Comparison of ENCODE assay signal across 1 cellular context in the genomic region with DNA sequence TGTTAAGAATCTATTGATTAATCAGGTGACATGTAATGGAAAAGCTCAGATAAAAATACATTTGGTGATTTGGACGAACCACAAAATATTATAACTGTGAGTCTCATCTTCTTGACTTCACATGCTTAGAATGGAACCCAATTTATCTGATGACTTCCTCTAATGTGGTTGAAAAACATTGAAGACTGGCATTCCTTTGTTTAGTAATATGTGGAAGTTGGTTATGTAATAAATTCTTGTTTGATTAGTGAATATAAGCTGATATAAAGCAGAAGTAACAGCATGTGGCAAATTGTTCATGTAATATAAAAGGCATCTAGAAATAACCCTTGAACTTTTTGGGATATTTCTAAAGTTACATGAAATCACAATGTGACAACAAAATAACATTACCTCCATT.
A peak's percentile ranks its signal among the peaks of the same experiment; 100 is the strongest.
TF ChIP-seq lines count a peak whose summit lies in the region.

No MANE protein-coding gene starts in this region.

TF ChIP-seq in IMR-90, 13 proteins besides CTCF, POLR2A, EP300 and RAD21:
- TF ChIP-seq USF2 (IDR thresholded peaks at IDR 0.05; ENCODE audit: low read depth, low read length) (no peak), CHD1 (IDR thresholded peaks at IDR 0.05; ENCODE audit: low read depth, low read length) (no peak), NFE2L2 (IDR thresholded peaks at IDR 0.05; ENCODE audit: low read depth, low read length) (no peak), CEBPB (IDR thresholded peaks at IDR 0.05; ENCODE audit: low read depth, low read length) (peak; percentile 54), RCOR1 (IDR thresholded peaks at IDR 0.05; ENCODE audit: insufficient replicate concordance, low read length) (no peak)
TF ChIP-seq in IMR-90: peak in this region for 1.
